ENCODE assay signal across 8 cellular contexts in the genomic region with DNA sequence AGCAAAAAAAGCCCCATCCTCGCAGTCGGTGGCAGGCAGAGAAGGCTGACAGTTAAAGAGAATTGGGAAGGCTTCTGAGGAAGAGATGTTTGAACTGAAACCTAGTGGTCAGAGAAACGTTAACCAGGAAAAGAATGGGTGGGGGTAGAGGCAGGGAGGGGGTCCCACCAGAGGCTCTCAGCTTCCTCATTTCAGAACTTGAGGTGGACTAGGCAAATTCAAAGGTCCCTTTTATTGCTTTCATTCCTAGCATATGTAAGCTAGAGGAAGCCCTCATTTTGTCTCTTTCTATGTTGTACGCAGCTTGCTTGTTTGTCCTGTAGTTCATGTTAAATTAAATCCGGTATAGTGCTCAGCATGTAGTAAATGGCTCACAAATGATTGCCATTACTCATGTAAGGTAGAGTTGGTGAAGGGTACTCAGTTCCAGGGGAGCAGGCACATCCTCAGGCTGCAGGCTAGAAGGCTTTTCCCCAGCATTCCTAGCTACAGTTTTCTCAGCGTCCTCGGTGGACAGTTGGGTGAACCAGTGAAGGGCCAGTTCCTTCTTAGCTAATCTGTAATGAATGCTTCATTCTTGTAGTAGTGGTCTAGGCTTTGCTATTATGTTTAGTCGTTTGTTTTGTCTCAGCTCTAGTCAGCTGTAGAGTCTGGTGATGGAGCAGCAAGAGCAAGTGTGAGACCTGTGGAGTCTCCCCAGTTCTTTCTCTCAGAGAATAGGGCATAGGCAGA. TPM values are rescaled to one million over a fixed set of nuclear protein-coding genes. Genes with fewer than 3 reads are reported as not detected.
A peak's percentile ranks its signal among the peaks of the same experiment; 100 is the strongest.
DNase-seq lines count a peak whose midpoint lies in the region; ATAC-seq and TF ChIP-seq lines count a peak whose summit lies in the region.

No MANE protein-coding gene starts in this region.

- TF ChIP-seq CTCF in CD14-positive monocyte (IDR thresholded peaks at IDR 0.05), result no peak

- peak overlapping the region; percentile 86 to 94 (median 90) for H3K27ac Mint-ChIP-seq in CD14-positive monocyte
- H3K27ac Mint-ChIP-seq in activated naive CD8-positive, alpha-beta T cell, result peak overlapping the region; percentile 59

- peak; percentile 65 for ATAC-seq in GM19372 (IDR thresholded peaks at IDR 0.05; ENCODE audit: low read depth, unreplicated experiment)
- ATAC-seq in HG03135 (IDR thresholded peaks at IDR 0.05; ENCODE audit: unreplicated experiment), result peak; percentile 66

- peaks cover 67% of the 10 kb centered on the region for H3K4me1 Mint-ChIP-seq in CD14-positive monocyte
- peaks cover 22% of the 10 kb centered on the region for H3K4me1 Mint-ChIP-seq in activated naive CD8-positive, alpha-beta T cell (ENCODE audit: low read depth)

- H3K9me3 Mint-ChIP-seq in CD14-positive monocyte, result no peaks in the 10 kb centered on the region
- H3K9me3 Mint-ChIP-seq in activated naive CD8-positive, alpha-beta T cell (ENCODE audit: low read depth), result no peaks in the 10 kb centered on the region

- peaks cover 0 to 4% of the 10 kb centered on the region in 2 donors for H3K36me3 Mint-ChIP-seq in CD14-positive monocyte
- H3K36me3 Mint-ChIP-seq in activated naive CD8-positive, alpha-beta T cell, result no peaks in the 10 kb centered on the region

- intact Hi-C loops in CD14-positive monocyte (cut with micrococcal nuclease), result no loop called here

- H3K4me3 Mint-ChIP-seq in CD14-positive monocyte, result peak overlapping the region; percentile 62 to 91
- H3K4me3 Mint-ChIP-seq in activated naive CD8-positive, alpha-beta T cell, result no peak overlapping the region

- H3K27me3 Mint-ChIP-seq in CD14-positive monocyte (ENCODE audit: low read depth in 3 of 3), result no peaks in the 10 kb centered on the region
- H3K27me3 Mint-ChIP-seq in activated naive CD8-positive, alpha-beta T cell, result no peaks in the 10 kb centered on the region

- DNase-seq in CD14-positive monocyte (ENCODE audit: low spot score) (no peak), NCI-H1105 (lab: John Stamatoyannopoulos, UW) (no peak), NCI-H2171 treated with DMSO at 0.1 percent for 48 hours (lab: John Stamatoyannopoulos, UW) (no peak), cerebellar cortex (ENCODE audit: low spot score) (no peak)
- no peak for DNase-seq in activated effector memory CD4-positive, alpha-beta T cell treated with anti-CD3 and anti-CD28 coated beads, Interleukin-2, amount 50 U/mL, for 16 hours

RNA-seq across cellular contexts. Expression of a gene that starts 58.6 kb away (rescaled TPM):
- 10 to 100 TPM; 13.7 to 20.0 TPM for polyA plus RNA-seq in CD14-positive monocyte
